7 cellular contexts compared by ENCODE assay signal in the genomic region with DNA sequence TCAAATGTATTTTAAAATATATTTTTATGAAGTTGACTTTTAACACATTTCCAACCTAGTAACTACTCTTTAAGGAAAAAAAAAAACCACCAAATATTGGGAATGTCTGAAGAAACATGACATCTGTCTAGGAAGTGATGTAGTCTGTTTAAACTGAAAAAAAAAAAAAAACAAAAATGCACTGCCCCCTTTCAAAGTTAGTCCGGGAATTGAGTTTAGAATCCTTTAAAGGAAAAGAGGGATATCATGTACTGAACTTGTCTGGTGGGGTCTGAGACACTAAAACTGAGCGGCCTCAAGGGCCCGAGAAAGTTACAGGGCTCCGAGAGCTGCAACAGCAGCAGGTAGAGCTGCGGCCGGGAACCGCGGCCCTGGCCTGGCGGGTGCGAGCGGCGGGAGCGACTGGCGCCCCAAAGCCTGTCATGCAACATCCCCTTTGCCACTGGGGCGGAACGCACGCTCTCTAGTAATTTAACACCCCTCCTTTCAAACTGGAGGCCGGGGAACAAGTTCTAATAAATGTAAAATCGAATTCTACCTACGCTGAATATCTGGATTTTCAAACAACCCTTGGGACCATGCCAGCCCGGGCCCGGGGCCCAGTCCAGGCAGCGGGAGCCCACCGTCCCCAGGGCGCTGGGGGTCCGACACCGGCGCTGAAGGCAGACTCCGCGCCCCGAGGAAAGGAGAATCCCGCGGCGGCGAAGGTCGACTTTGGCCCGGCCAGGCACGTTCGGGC. TPM values are rescaled to one million over a fixed set of nuclear protein-coding genes. Genes with fewer than 3 reads are reported as not detected.
DNase-seq lines count a peak whose midpoint lies in the region; ATAC-seq and TF ChIP-seq lines count a peak whose summit lies in the region.

No MANE protein-coding gene starts in this region.

- TF ChIP-seq CTCF in right lobe of liver (IDR thresholded peaks at IDR 0.05), result no peak

- H3K27me3 ChIP-seq in right lobe of liver, result no peaks in the 10 kb centered on the region

- H3K4me1 ChIP-seq in right lobe of liver, result peaks cover 0 to 55% (median 10%) of the 10 kb centered on the region in 4 donors

- H3K27ac ChIP-seq in right lobe of liver, result peak overlapping the region; percentile 87 to 96 (median 95)

- TF ChIP-seq POLR2A in GM18505 (IDR thresholded peaks at IDR 0.05; ENCODE audit: borderline replicate concordance, extremely low read depth, insufficient read depth, insufficient read length) (peak; percentile 46), right lobe of liver (IDR thresholded peaks at IDR 0.05) (no peak)

- no peaks in the 10 kb centered on the region for H3K9me3 ChIP-seq in right lobe of liver

- peak overlapping the region; percentile 66 to 86 (median 80) for H3K4me3 ChIP-seq in right lobe of liver

- 0% methylated on average over 2 of the region's 39 CpGs for WGBS in right lobe of liver (ENCODE audit: insufficient coverage, low coverage, low lambda C conversion rate, missing lambda C conversion rate)

- intact Hi-C loops in right lobe of liver (cut with DNase I), result loop anchor here in 1 of 2 donors (10.0 kb wide), 1 partner anchor 59 kb away; no protein-coding TSS in a partner anchor

- ATAC-seq in GM18505 (IDR thresholded peaks at IDR 0.05; ENCODE audit: unreplicated experiment) (peak; percentile 65), HG02623 (IDR thresholded peaks at IDR 0.05; ENCODE audit: unreplicated experiment) (peak; percentile 48), right lobe of liver (peak; percentile 53 to 68 (median 58))

- no peaks in the 10 kb centered on the region for H3K36me3 ChIP-seq in right lobe of liver

- peak; percentile 41 for DNase-seq in NCI-H1092 (lab: John Stamatoyannopoulos, UW)
- DNase-seq in activated CD4-positive, alpha-beta T cell treated with anti-CD3 and anti-CD28 coated beads for 1 hour, result peak; percentile 16
- DNase-seq in dermis blood vessel endothelial cell, result peak; percentile 65
- peak; percentile 66 to 75 (median 66) for DNase-seq in right lobe of liver
- peak; percentile 38 to 44 for DNase-seq in stimulated activated CD4-positive, alpha-beta T cell treated with anti-CD3 and anti-CD28 coated beads, Interleukin-4, amount 100 ng/mL, for 48 hours (ENCODE audit: low read depth in 2 of 2)

RNA-seq across cellular contexts. Expression of gene RDX, which starts 0.8 kb away (rescaled TPM):
- total RNA-seq in dermis blood vessel endothelial cell (166 and 217 TPM in 2 replicates), right lobe of liver (10 to 100 TPM; 47.1 to 87.8 (median 81.8) TPM)

Comparison
In these comparisons a context has a peak if more than half of its experiments do, and no peak if none do; other contexts are left out.
1. Peak in every context shown above with its lines: DNase-seq, ATAC-seq, H3K4me3 ChIP-seq and H3K27ac ChIP-seq.
2. DNase-seq: peak in every context shown above with its lines; median percentile 66 in right lobe of liver; 65 in dermis blood vessel endothelial cell; 41 in NCI-H1092; 41 in stimulated activated CD4-positive, alpha-beta T cell treated with anti-CD3 and anti-CD28 coated beads, Interleukin-4, amount 100 ng/mL, for 48 hours; 16 in activated CD4-positive, alpha-beta T cell treated with anti-CD3 and anti-CD28 coated beads for 1 hour.